ENCODE assay signal across 1 cellular context in the genomic region with DNA sequence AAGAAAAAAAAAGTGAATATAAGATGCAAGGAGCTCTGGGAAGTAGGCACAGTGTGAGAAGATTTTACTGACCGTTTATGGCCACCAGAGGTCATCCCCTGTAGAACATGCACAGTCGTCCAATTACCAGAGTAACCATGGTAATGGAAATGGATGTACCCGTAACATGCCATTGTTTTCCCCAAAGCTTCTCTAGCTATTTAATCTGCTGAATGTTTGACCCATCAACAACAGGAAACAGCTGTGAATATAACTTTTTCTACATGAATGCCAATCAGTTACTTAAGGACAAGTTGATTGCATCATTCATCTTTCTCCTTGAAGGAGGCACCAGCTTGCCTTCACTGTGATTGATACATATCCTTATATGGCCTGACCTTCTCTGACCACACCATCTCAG.
TF ChIP-seq lines count a peak whose summit lies in the region.

No MANE protein-coding gene starts in this region.

TF ChIP-seq in GM23338, 12 proteins besides CTCF, POLR2A, EP300 and RAD21 (continued from another document):
- TF ChIP-seq, protein P1, sequence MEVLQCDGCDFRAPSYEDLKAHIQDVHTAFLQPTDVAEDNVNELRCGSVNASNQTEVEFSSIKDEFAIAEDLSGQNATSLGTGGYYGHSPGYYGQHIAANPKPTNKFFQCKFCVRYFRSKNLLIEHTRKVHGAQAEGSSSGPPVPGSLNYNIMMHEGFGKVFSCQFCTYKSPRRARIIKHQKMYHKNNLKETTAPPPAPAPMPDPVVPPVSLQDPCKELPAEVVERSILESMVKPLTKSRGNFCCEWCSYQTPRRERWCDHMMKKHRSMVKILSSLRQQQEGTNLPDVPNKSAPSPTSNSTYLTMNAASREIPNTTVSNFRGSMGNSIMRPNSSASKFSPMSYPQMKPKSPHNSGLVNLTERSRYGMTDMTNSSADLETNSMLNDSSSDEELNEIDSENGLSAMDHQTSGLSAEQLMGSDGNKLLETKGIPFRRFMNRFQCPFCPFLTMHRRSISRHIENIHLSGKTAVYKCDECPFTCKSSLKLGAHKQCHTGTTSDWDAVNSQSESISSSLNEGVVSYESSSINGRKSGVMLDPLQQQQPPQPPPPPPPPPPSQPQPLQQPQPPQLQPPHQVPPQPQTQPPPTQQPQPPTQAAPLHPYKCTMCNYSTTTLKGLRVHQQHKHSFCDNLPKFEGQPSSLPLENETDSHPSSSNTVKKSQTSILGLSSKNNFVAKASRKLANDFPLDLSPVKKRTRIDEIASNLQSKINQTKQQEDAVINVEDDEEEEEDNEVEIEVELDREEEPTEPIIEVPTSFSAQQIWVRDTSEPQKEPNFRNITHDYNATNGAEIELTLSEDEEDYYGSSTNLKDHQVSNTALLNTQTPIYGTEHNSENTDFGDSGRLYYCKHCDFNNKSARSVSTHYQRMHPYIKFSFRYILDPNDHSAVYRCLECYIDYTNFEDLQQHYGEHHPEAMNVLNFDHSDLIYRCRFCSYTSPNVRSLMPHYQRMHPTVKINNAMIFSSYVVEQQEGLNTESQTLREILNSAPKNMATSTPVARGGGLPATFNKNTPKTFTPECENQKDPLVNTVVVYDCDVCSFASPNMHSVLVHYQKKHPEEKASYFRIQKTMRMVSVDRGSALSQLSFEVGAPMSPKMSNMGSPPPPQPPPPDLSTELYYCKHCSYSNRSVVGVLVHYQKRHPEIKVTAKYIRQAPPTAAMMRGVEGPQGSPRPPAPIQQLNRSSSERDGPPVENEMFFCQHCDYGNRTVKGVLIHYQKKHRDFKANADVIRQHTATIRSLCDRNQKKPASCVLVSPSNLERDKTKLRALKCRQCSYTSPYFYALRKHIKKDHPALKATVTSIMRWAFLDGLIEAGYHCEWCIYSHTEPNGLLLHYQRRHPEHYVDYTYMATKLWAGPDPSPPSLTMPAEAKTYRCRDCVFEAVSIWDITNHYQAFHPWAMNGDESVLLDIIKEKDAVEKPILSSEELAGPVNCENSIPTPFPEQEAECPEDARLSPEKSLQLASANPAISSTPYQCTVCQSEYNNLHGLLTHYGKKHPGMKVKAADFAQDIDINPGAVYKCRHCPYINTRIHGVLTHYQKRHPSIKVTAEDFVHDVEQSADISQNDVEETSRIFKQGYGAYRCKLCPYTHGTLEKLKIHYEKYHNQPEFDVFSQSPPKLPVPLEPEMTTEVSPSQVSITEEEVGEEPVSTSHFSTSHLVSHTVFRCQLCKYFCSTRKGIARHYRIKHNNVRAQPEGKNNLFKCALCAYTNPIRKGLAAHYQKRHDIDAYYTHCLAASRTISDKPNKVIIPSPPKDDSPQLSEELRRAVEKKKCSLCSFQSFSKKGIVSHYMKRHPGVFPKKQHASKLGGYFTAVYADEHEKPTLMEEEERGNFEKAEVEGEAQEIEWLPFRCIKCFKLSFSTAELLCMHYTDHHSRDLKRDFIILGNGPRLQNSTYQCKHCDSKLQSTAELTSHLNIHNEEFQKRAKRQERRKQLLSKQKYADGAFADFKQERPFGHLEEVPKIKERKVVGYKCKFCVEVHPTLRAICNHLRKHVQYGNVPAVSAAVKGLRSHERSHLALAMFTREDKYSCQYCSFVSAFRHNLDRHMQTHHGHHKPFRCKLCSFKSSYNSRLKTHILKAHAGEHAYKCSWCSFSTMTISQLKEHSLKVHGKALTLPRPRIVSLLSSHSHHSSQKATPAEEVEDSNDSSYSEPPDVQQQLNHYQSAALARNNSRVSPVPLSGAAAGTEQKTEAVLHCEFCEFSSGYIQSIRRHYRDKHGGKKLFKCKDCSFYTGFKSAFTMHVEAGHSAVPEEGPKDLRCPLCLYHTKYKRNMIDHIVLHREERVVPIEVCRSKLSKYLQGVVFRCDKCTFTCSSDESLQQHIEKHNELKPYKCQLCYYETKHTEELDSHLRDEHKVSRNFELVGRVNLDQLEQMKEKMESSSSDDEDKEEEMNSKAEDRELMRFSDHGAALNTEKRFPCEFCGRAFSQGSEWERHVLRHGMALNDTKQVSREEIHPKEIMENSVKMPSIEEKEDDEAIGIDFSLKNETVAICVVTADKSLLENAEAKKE (CRISPR knock-in tag; IDR thresholded peaks at IDR 0.05) = no peak
- TF ChIP-seq POLR2AphosphoS5 (IDR thresholded peaks at IDR 0.05; ENCODE audit: low read depth) (no peak), ZNF114 (CRISPR knock-in tag; IDR thresholded peaks at IDR 0.05) (no peak), CREB1 (CRISPR knock-in tag; IDR thresholded peaks at IDR 0.05; ENCODE audit: low read depth) (no peak)
- TF ChIP-seq, protein P2, sequence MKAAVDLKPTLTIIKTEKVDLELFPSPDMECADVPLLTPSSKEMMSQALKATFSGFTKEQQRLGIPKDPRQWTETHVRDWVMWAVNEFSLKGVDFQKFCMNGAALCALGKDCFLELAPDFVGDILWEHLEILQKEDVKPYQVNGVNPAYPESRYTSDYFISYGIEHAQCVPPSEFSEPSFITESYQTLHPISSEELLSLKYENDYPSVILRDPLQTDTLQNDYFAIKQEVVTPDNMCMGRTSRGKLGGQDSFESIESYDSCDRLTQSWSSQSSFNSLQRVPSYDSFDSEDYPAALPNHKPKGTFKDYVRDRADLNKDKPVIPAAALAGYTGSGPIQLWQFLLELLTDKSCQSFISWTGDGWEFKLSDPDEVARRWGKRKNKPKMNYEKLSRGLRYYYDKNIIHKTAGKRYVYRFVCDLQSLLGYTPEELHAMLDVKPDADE (IDR thresholded peaks at IDR 0.05) = no peak
